ENCODE assay signal across 18 cellular contexts in genomic region chr5:1324719-1325190, GRCh38. TPM values are rescaled to one million over a fixed set of nuclear protein-coding genes. Genes with fewer than 3 reads are reported as not detected.
DNase-seq lines count a peak whose midpoint lies in the region; ATAC-seq and TF ChIP-seq lines count a peak whose summit lies in the region.
"Had no signal": no experiment of that assay in that cellular context is flagged by ENCODE, and none has a peak within 500 bp of the region (broad histone marks: within the 10 kb centered on the region; RNA-seq: fewer than 3 reads in every experiment).

No MANE protein-coding gene starts in this region.

- TF ChIP-seq CTCF in Peyer's patch (IDR thresholded peaks at IDR 0.05) (no peak), hepatocyte (IDR thresholded peaks at IDR 0.05; ENCODE audit: poor library complexity) (no peak)

- DNase-seq in activated CD8-positive, alpha-beta memory T cell treated with anti-CD3 and anti-CD28 coated beads, Interleukin-2, amount 50 U/mL, for 4 hours = peak; percentile 6
- no peak for DNase-seq in activated CD8-positive, alpha-beta memory T cell treated with anti-CD3 and anti-CD28 coated beads, Interleukin-2, amount 10 ng/mL, durations not matched to agents 7 days and 5 days
- DNase-seq in Peyer's patch = peak in 2 of 3 donors; percentile 28 to 34
- no peak for DNase-seq in left colon
- no peak for DNase-seq in KBM-7
- DNase-seq in hepatocyte (ENCODE audit: low spot score) = no peak
- DNase-seq: activated gamma-delta T cell treated with Interleukin-2 at 50 U/mL for 16 hours; CD4-positive, CD25-positive, alpha-beta regulatory T cell; DMS79 treated with DMSO at 0.1 percent for 48 hours; NCI-H1105 treated with DMSO at 0.1 percent for 48 hours; NK-92 treated with Interleukin-12 subunit alpha and Interleukin-12 subunit beta, amount 100 ng/mL, for 24 hours; nucleus accumbens; stimulated activated CD4-positive, alpha-beta T cell treated with anti-CD3 and anti-CD28 coated beads, Interleukin-4, amount 100 ng/mL, for 4 hours; T-helper 1 cell had no signal

- peaks cover 0 to 3% (median 0%) of the 10 kb centered on the region in 4 donors for H3K4me1 ChIP-seq in Peyer's patch
- peaks cover 6% of the 10 kb centered on the region for H3K4me1 ChIP-seq in hepatocyte (ENCODE audit: insufficient read depth)

- H3K4me3 Mint-ChIP-seq in activated CD8-positive, alpha-beta memory T cell treated with anti-CD3 and anti-CD28 coated beads, Interleukin-2, amount 10 ng/mL, durations not matched to agents 7 days and 5 days = no peak overlapping the region
- H3K4me3 Mint-ChIP-seq in stimulated activated memory B cell treated with anti-CD40 and anti-IgM and Interleukin-4, amounts not matched to agents 10 μg/mL and 1 μg/mL and 100 μg/mL, for 72 hours = no peak overlapping the region
- H3K4me3 Mint-ChIP-seq: CD4-positive, CD25-positive, alpha-beta regulatory T cell had no signal

- in situ Hi-C loops in KBM-7 (cut with MboI; ENCODE audit: low pct_unique_long_range_greater_than_20kb, low sequenced_read_pairs) = no loop called here

- CTCF ChIA-PET in activated CD8-positive, alpha-beta memory T cell treated with anti-CD3 and anti-CD28 coated beads, Interleukin-2, amount 10 ng/mL, durations not matched to agents 7 days and 5 days (lab: Charles Lee) = interaction anchor here (1.0 kb wide), 1 partner anchor 12 kb away, joined by 4 read pairs; no protein-coding TSS in a partner anchor

- ATAC-seq in activated CD8-positive, alpha-beta memory T cell treated with anti-CD3 and anti-CD28 coated beads, Interleukin-2, amount 10 ng/mL, durations not matched to agents 7 days and 5 days = no peak
- ATAC-seq in left colon = peak; percentile 21
- peak; percentile 8 for ATAC-seq in stimulated activated memory B cell treated with anti-CD40 and anti-IgM and Interleukin-4, amounts not matched to agents 10 μg/mL and 1 μg/mL and 100 μg/mL, for 72 hours
- no peak for ATAC-seq in HG03159 (IDR thresholded peaks at IDR 0.05; ENCODE audit: unreplicated experiment)
- ATAC-seq: K562 had no signal

- H3K9me3 ChIP-seq in Peyer's patch (no peaks in the 10 kb centered on the region), hepatocyte (ENCODE audit: low read depth) (no peaks in the 10 kb centered on the region)

- 98% methylated on average over 17 of the region's 17 CpGs for WGBS in hepatocyte (ENCODE audit: low lambda C conversion rate, missing lambda C conversion rate)

- intact Hi-C loops in left colon (cut with DNase I, micrococcal nuclease) = no loop called here

- no peak overlapping the region for H3K4me2 ChIP-seq in hepatocyte

- H3K4me3 ChIP-seq in Peyer's patch (no peak overlapping the region), hepatocyte (no peak overlapping the region)
- H3K4me3 ChIP-seq: K562 had no signal

- H2AFZ ChIP-seq in hepatocyte = no peak overlapping the region

- no peaks in the 10 kb centered on the region for H3K79me2 ChIP-seq in hepatocyte

- no peak for TF ChIP-seq POLR2A in Peyer's patch (IDR thresholded peaks at IDR 0.05)

- H3K4me1 Mint-ChIP-seq in activated CD8-positive, alpha-beta memory T cell treated with anti-CD3 and anti-CD28 coated beads, Interleukin-2, amount 10 ng/mL, durations not matched to agents 7 days and 5 days = no peaks in the 10 kb centered on the region
- peaks cover 21% of the 10 kb centered on the region for H3K4me1 Mint-ChIP-seq in stimulated activated memory B cell treated with anti-CD40 and anti-IgM and Interleukin-4, amounts not matched to agents 10 μg/mL and 1 μg/mL and 100 μg/mL, for 72 hours

- no peaks in the 10 kb centered on the region for H3K9me2 ChIP-seq in hepatocyte (replicated peaks; ENCODE audit: insufficient read depth)

- H3K27ac Mint-ChIP-seq in activated CD8-positive, alpha-beta memory T cell treated with anti-CD3 and anti-CD28 coated beads, Interleukin-2, amount 10 ng/mL, durations not matched to agents 7 days and 5 days = no peak overlapping the region
- no peak overlapping the region for H3K27ac Mint-ChIP-seq in stimulated activated memory B cell treated with anti-CD40 and anti-IgM and Interleukin-4, amounts not matched to agents 10 μg/mL and 1 μg/mL and 100 μg/mL, for 72 hours
- H3K27ac Mint-ChIP-seq: CD4-positive, CD25-positive, alpha-beta regulatory T cell had no signal

- peaks cover 16% of the 10 kb centered on the region for H3K36me3 Mint-ChIP-seq in activated CD8-positive, alpha-beta memory T cell treated with anti-CD3 and anti-CD28 coated beads, Interleukin-2, amount 10 ng/mL, durations not matched to agents 7 days and 5 days
- H3K36me3 Mint-ChIP-seq in stimulated activated memory B cell treated with anti-CD40 and anti-IgM and Interleukin-4, amounts not matched to agents 10 μg/mL and 1 μg/mL and 100 μg/mL, for 72 hours = peaks cover 61% of the 10 kb centered on the region

- H3K36me3 ChIP-seq in Peyer's patch (peaks cover 0 to 75% (median 0%) of the 10 kb centered on the region in 3 donors), hepatocyte (replicated peaks; ENCODE audit: insufficient read depth, low read depth) (no peaks in the 10 kb centered on the region)

- H3K27me3 ChIP-seq in Peyer's patch = no peaks in the 10 kb centered on the region
- no peaks in the 10 kb centered on the region for H3K27me3 ChIP-seq in hepatocyte

- H3K9me3 Mint-ChIP-seq in activated CD8-positive, alpha-beta memory T cell treated with anti-CD3 and anti-CD28 coated beads, Interleukin-2, amount 10 ng/mL, durations not matched to agents 7 days and 5 days (ENCODE audit: low read depth) = no peaks in the 10 kb centered on the region
- H3K9me3 Mint-ChIP-seq in stimulated activated memory B cell treated with anti-CD40 and anti-IgM and Interleukin-4, amounts not matched to agents 10 μg/mL and 1 μg/mL and 100 μg/mL, for 72 hours = no peaks in the 10 kb centered on the region
- H3K9me3 Mint-ChIP-seq: CD4-positive, CD25-positive, alpha-beta regulatory T cell had no signal

- H3K27ac ChIP-seq in Peyer's patch (no peak overlapping the region), hepatocyte (no peak overlapping the region)
- H3K27ac ChIP-seq: VCaP had no signal

- no peaks in the 10 kb centered on the region for H4K20me1 ChIP-seq in hepatocyte (ENCODE audit: insufficient read depth, poor library complexity, severe bottlenecking)

- H3K27me3 Mint-ChIP-seq in activated CD8-positive, alpha-beta memory T cell treated with anti-CD3 and anti-CD28 coated beads, Interleukin-2, amount 10 ng/mL, durations not matched to agents 7 days and 5 days = no peaks in the 10 kb centered on the region
- H3K27me3 Mint-ChIP-seq in stimulated activated memory B cell treated with anti-CD40 and anti-IgM and Interleukin-4, amounts not matched to agents 10 μg/mL and 1 μg/mL and 100 μg/mL, for 72 hours = no peaks in the 10 kb centered on the region
- H3K27me3 Mint-ChIP-seq: CD4-positive, CD25-positive, alpha-beta regulatory T cell had no signal

RNA-seq across cellular contexts. Expression of gene CLPTM1L, which starts 20.1 kb away (rescaled TPM):
- 100 to 1,000 TPM; 107 to 115 TPM for total RNA-seq in activated CD8-positive, alpha-beta memory T cell treated with anti-CD3 and anti-CD28 coated beads, Interleukin-2, amount 10 ng/mL, durations not matched to agents 7 days and 5 days
- total RNA-seq in Peyer's patch = 100 to 1,000 TPM; 115 to 209 (median 143) TPM
- total RNA-seq in left colon = 100 to 1,000 TPM in 1 of 2 donors, 10 to 100 TPM in 1; 93.1 to 102 TPM
- 99.3 and 130 TPM in 2 replicates for total RNA-seq in hepatocyte
- 129 and 143 TPM in 2 replicates for polyA plus RNA-seq in hepatocyte

RNA-seq across cellular contexts. Expression of gene TERT, which starts 29.9 kb away (rescaled TPM):
- 1 to 10 TPM in 1 of 2 experiments, under 1 TPM in 1; 0.82 to 1.5 TPM for total RNA-seq in activated CD8-positive, alpha-beta memory T cell treated with anti-CD3 and anti-CD28 coated beads, Interleukin-2, amount 10 ng/mL, durations not matched to agents 7 days and 5 days
- total RNA-seq in Peyer's patch (1 to 10 TPM in 3 of 4 donors, under 1 TPM in 1; 0.70 to 6.6 (median 1.6) TPM), left colon (1 to 10 TPM; 2.3 to 5.1 TPM), hepatocyte (not detected in 2 replicates)
- 0.08 TPM in 1 of 2 replicates, not detected in the other for polyA plus RNA-seq in hepatocyte
- polyA plus RNA-seq: CD4-positive, CD25-positive, alpha-beta regulatory T cell had no signal

Comparison
In these comparisons a context has a peak if more than half of its experiments do, and no peak if none do; other contexts are left out.
1. DNase-seq: peak in activated CD8-positive, alpha-beta memory T cell treated with anti-CD3 and anti-CD28 coated beads, Interleukin-2, amount 50 U/mL, for 4 hours (single experiment) and Peyer's patch (2 of 3); none in activated CD8-positive, alpha-beta memory T cell treated with anti-CD3 and anti-CD28 coated beads, Interleukin-2, amount 10 ng/mL, durations not matched to agents 7 days and 5 days (single experiment), left colon (0 of 2), KBM-7 (single experiment) and hepatocyte (single experiment).
2. ATAC-seq: peak in left colon (single experiment) and stimulated activated memory B cell treated with anti-CD40 and anti-IgM and Interleukin-4, amounts not matched to agents 10 μg/mL and 1 μg/mL and 100 μg/mL, for 72 hours (single experiment); none in activated CD8-positive, alpha-beta memory T cell treated with anti-CD3 and anti-CD28 coated beads, Interleukin-2, amount 10 ng/mL, durations not matched to agents 7 days and 5 days (single experiment) and HG03159 (single experiment).